Comparison of ENCODE assay signal across 1 cellular context in the genomic region with DNA sequence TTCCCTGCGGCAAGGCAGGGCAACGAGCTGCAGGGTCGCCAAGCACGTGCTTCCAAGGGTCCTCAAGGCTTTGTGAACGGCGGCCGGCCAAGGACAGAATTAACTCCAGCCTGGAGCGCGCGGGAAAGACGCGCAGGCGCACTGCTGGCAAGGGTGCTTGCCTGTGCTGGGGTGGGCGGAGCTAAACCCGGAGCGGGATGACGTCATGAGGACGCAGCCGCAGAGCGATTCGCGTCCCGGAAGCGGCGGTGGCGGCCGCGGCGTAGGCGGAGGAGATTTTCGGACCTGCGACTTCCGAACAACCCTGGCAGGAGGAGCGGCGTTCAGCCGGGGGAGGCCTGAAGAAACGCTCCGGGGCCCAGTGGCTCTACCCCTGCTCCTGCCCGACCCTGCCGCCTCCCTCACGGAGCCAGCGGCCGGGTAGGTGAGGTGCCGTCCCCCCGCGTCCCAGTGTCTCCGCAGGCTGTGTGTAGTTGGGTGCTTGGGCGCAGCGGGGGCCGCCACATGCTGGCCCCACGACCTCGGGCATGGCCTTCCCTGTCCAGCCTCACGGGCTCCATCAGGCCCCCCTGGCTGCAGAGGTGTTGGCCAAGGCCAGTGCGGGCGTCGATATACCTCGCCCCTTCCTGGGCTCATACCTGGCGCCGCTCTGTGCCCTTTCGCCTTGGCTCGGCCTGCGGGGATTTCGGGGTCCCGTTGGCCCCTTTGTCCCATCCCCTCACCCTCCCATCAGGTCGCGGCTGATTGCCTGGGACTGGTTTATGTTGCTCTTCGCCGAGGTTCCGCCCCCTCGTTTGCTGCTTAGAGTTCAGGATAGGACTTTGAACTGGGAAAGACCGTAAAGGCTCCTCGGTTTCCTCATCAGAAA.
TF ChIP-seq lines count a peak whose summit lies in the region.

A gene with protein sequence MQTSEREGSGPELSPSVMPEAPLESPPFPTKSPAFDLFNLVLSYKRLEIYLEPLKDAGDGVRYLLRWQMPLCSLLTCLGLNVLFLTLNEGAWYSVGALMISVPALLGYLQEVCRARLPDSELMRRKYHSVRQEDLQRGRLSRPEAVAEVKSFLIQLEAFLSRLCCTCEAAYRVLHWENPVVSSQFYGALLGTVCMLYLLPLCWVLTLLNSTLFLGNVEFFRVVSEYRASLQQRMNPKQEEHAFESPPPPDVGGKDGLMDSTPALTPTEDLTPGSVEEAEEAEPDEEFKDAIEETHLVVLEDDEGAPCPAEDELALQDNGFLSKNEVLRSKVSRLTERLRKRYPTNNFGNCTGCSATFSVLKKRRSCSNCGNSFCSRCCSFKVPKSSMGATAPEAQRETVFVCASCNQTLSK (plus strand): TSS at position 227 of the 868 bp plus-strand sequence. CDS start 1,350 bp downstream, outside the sequence.

TF ChIP-seq in GM23338, 12 proteins besides CTCF, POLR2A, EP300 and RAD21:
- TF ChIP-seq ZNF114 (CRISPR knock-in tag; IDR thresholded peaks at IDR 0.05) (no peak), CREB1 (CRISPR knock-in tag; IDR thresholded peaks at IDR 0.05; ENCODE audit: low read depth) (peak; percentile 98), POLR2AphosphoS5 (IDR thresholded peaks at IDR 0.05; ENCODE audit: low read depth) (peak; percentile 94), JUNB (IDR thresholded peaks at IDR 0.05; ENCODE audit: unreplicated experiment) (no peak)
- TF ChIP-seq, protein P1, sequence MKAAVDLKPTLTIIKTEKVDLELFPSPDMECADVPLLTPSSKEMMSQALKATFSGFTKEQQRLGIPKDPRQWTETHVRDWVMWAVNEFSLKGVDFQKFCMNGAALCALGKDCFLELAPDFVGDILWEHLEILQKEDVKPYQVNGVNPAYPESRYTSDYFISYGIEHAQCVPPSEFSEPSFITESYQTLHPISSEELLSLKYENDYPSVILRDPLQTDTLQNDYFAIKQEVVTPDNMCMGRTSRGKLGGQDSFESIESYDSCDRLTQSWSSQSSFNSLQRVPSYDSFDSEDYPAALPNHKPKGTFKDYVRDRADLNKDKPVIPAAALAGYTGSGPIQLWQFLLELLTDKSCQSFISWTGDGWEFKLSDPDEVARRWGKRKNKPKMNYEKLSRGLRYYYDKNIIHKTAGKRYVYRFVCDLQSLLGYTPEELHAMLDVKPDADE (IDR thresholded peaks at IDR 0.05), result no peak
